ENCODE assay signal across 1 cellular context in genomic region chr5:134556994-134557393, GRCh38.
TF ChIP-seq lines count a peak whose summit lies in the region.

No MANE protein-coding gene starts in this region.

TF ChIP-seq in WTC11, 78 proteins besides CTCF, POLR2A, EP300 and RAD21 (continued from another document):
- no peak for TF ChIP-seq ELF4 (CRISPR knock-in tag; IDR thresholded peaks at IDR 0.05; ENCODE audit: low read depth)
- TF ChIP-seq, protein P1, sequence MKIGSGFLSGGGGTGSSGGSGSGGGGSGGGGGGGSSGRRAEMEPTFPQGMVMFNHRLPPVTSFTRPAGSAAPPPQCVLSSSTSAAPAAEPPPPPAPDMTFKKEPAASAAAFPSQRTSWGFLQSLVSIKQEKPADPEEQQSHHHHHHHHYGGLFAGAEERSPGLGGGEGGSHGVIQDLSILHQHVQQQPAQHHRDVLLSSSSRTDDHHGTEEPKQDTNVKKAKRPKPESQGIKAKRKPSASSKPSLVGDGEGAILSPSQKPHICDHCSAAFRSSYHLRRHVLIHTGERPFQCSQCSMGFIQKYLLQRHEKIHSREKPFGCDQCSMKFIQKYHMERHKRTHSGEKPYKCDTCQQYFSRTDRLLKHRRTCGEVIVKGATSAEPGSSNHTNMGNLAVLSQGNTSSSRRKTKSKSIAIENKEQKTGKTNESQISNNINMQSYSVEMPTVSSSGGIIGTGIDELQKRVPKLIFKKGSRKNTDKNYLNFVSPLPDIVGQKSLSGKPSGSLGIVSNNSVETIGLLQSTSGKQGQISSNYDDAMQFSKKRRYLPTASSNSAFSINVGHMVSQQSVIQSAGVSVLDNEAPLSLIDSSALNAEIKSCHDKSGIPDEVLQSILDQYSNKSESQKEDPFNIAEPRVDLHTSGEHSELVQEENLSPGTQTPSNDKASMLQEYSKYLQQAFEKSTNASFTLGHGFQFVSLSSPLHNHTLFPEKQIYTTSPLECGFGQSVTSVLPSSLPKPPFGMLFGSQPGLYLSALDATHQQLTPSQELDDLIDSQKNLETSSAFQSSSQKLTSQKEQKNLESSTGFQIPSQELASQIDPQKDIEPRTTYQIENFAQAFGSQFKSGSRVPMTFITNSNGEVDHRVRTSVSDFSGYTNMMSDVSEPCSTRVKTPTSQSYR (CRISPR knock-in tag; IDR thresholded peaks at IDR 0.05), result no peak
- TF ChIP-seq CBFB (CRISPR knock-in tag; IDR thresholded peaks at IDR 0.05; ENCODE audit: low read depth), result no peak
- TF ChIP-seq GTF2I (CRISPR knock-in tag; conservative IDR thresholded peaks at IDR 0.05), result no peak
- TF ChIP-seq NR3C1 (CRISPR knock-in tag; conservative IDR thresholded peaks at IDR 0.05; ENCODE audit: low read depth), result no peak
- no peak for TF ChIP-seq SMAD3 (CRISPR knock-in tag; IDR thresholded peaks at IDR 0.05; ENCODE audit: borderline replicate concordance)
- TF ChIP-seq E2F1 (CRISPR knock-in tag; IDR thresholded peaks at IDR 0.05), result no peak
- no peak for TF ChIP-seq EMX1 (CRISPR knock-in tag; IDR thresholded peaks at IDR 0.05)
- TF ChIP-seq MYBL2 (CRISPR knock-in tag; IDR thresholded peaks at IDR 0.05), result no peak
TF ChIP-seq in WTC11: peak in this region for 0.
